ENCODE assay signal across 9 cellular contexts in the genomic region with DNA sequence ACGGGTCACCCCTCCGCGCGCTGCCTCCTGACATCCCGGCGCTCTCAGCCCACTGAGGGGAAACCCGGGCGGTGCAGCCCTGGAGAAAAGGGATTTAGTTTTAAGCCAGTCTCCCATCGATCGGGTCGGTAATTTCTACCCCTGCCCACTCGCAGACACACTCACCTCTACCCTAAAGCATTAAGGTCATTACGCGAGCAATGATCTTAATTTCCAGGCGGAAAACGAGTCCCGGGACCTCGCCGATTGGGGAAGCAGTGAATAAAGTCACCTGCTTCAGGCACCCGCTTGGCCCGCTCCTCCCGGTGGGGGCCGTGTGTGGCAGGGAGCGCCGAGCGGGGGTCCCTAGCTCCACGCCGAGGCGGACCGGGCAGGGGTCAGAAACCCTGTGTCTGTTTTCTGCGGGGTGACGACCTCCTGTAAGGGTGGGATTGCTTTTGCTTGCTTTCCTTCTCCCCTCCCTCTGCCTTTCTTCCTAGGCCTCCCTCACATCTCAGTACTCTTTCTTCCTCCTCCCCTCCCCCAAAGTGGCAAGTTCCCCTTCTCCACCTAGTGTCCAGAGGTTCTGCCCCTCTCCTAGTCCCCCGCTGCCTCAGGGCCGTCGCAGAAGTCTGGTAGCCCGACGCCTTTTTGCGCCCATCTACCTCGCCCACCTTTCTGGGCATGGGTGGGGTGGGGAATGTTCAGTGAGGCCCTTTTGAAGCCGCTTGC.
A peak's percentile ranks its signal among the peaks of the same experiment; 100 is the strongest.
DNase-seq lines count a peak whose midpoint lies in the region; ATAC-seq and TF ChIP-seq lines count a peak whose summit lies in the region.
"Had no signal": no experiment of that assay in that cellular context is flagged by ENCODE, and none has a peak within 500 bp of the region (broad histone marks: within the 10 kb centered on the region; RNA-seq: fewer than 3 reads in every experiment).

No MANE protein-coding gene starts in this region.

- WGBS in upper lobe of left lung, 2 donors, result 9 to 20% methylated on average over 35 to 40 of the region's 40 CpGs
- 14 to 17% methylated on average over 40 of the region's 40 CpGs for WGBS in lower leg skin, 2 donors

- peaks cover 3% of the 10 kb centered on the region for H3K4me1 Mint-ChIP-seq in activated CD4-positive, alpha-beta T cell treated with anti-CD3 and anti-CD28 coated beads, Interleukin-2, amount 10 ng/mL, durations not matched to agents 24 days and 14 days

- no peak for DNase-seq in activated CD4-positive, alpha-beta T cell treated with anti-CD3 and anti-CD28 coated beads, Interleukin-2, amount 10 ng/mL, durations not matched to agents 24 days and 14 days
- DNase-seq in activated CD4-positive, alpha-beta T cell treated with anti-CD3 and anti-CD28 coated beads for 4 hours, result no peak
- DNase-seq in upper lobe of left lung (peak in 1 of 2 donors; percentile 77), lower leg skin (ENCODE audit: low spot score in 2 of 2) (no peak), T-helper 1 cell (no peak)

- peak overlapping the region; percentile 51 for H3K27ac Mint-ChIP-seq in activated CD4-positive, alpha-beta T cell treated with anti-CD3 and anti-CD28 coated beads, Interleukin-2, amount 10 ng/mL, durations not matched to agents 24 days and 14 days

- H3K9ac ChIP-seq in endocrine pancreas (ENCODE audit: control insufficient read depth, insufficient read depth, low read length) (peak overlapping the region; percentile 69), mucosa of rectum (ENCODE audit: low read depth in 1 of 2, low read length in 2 of 2) (peak overlapping the region; percentile 4 to 32)

- intact Hi-C loops in activated CD4-positive, alpha-beta T cell treated with anti-CD3 and anti-CD28 coated beads, Interleukin-2, amount 10 ng/mL, durations not matched to agents 24 days and 14 days (cut with micrococcal nuclease), result loop anchor here (2.0 to 10.0 kb wide), 2 partner anchors 143 to 933 kb away; a partner anchor contains a TSS
- intact Hi-C loops in lower leg skin (cut with DNase I; ENCODE audit: low total_unique reads), result loop anchor here (5.0 kb wide), 1 partner anchor 140 kb away; a partner anchor contains a TSS

- H3K36me3 ChIP-seq in endocrine pancreas (ENCODE audit: control insufficient read depth, insufficient read depth, low read length), result no peaks in the 10 kb centered on the region
- no peaks in the 10 kb centered on the region for H3K36me3 ChIP-seq in mucosa of rectum (ENCODE audit: control insufficient read depth in 2 of 2, insufficient read depth in 2 of 2, low read length in 2 of 2)
- no peaks in the 10 kb centered on the region for H3K36me3 ChIP-seq in upper lobe of left lung

- ATAC-seq in upper lobe of left lung (ENCODE audit: low FRiP score in 2 of 2), result peak; percentile 6
- no peak for ATAC-seq in HG03097 (IDR thresholded peaks at IDR 0.05; ENCODE audit: low FRiP score, unreplicated experiment)

- H3K9me3 ChIP-seq in endocrine pancreas (ENCODE audit: control insufficient read depth, low read length) (no peaks in the 10 kb centered on the region), mucosa of rectum (ENCODE audit: control insufficient read depth in 2 of 2, low read length in 2 of 2) (no peaks in the 10 kb centered on the region), upper lobe of left lung (no peaks in the 10 kb centered on the region)

- H3K4me3 ChIP-seq in endocrine pancreas (ENCODE audit: control insufficient read depth, insufficient read depth, low read length), result peak overlapping the region; percentile 62
- peak overlapping the region; percentile 31 to 63 for H3K4me3 ChIP-seq in mucosa of rectum (ENCODE audit: low read length in 2 of 2)
- H3K4me3 ChIP-seq in upper lobe of left lung, result peak overlapping the region in 3 of 4 donors; percentile 39 to 60 (median 58)
- no peak overlapping the region for H3K4me3 ChIP-seq in lower leg skin (ENCODE audit: low read depth, poor library complexity, severe bottlenecking)

- peak overlapping the region; percentile 5 to 75 for H3K27ac ChIP-seq in mucosa of rectum (ENCODE audit: low read depth in 2 of 2, low read length in 2 of 2)
- peak overlapping the region; percentile 81 to 93 (median 89) for H3K27ac ChIP-seq in upper lobe of left lung
- H3K27ac ChIP-seq: C4-2B had no signal

- TF ChIP-seq POLR2A in upper lobe of left lung (IDR thresholded peaks at IDR 0.05), result no peak
- TF ChIP-seq POLR2A in lower leg skin (IDR thresholded peaks at IDR 0.05), result no peak

- no peak for TF ChIP-seq EP300 in upper lobe of left lung (IDR thresholded peaks at IDR 0.05)

- H3K27me3 ChIP-seq in endocrine pancreas (ENCODE audit: control insufficient read depth, insufficient read depth, low read length) (peaks cover 2% of the 10 kb centered on the region), mucosa of rectum (ENCODE audit: control insufficient read depth in 2 of 2, insufficient read depth in 2 of 2, low read length in 2 of 2) (peaks cover 48 to 80% of the 10 kb centered on the region in 2 donors), upper lobe of left lung (peaks cover 0 to 56% (median 17%) of the 10 kb centered on the region in 4 donors)

- no peaks in the 10 kb centered on the region for H3K9me3 Mint-ChIP-seq in activated CD4-positive, alpha-beta T cell treated with anti-CD3 and anti-CD28 coated beads, Interleukin-2, amount 10 ng/mL, durations not matched to agents 24 days and 14 days

- H3K4me3 Mint-ChIP-seq in activated CD4-positive, alpha-beta T cell treated with anti-CD3 and anti-CD28 coated beads, Interleukin-2, amount 10 ng/mL, durations not matched to agents 24 days and 14 days, result no peak overlapping the region

- peaks cover 59% of the 10 kb centered on the region for H3K27me3 Mint-ChIP-seq in activated CD4-positive, alpha-beta T cell treated with anti-CD3 and anti-CD28 coated beads, Interleukin-2, amount 10 ng/mL, durations not matched to agents 24 days and 14 days

- H3K4me1 ChIP-seq in endocrine pancreas (ENCODE audit: control insufficient read depth, insufficient read depth, low read length) (peaks cover 7% of the 10 kb centered on the region), mucosa of rectum (ENCODE audit: control insufficient read depth in 2 of 2, insufficient read depth in 2 of 2, low read length in 2 of 2) (peaks cover 0 to 8% of the 10 kb centered on the region in 2 donors), upper lobe of left lung (peaks cover 33 to 46% (median 37%) of the 10 kb centered on the region in 4 donors)

- TF ChIP-seq CTCF in upper lobe of left lung (IDR thresholded peaks at IDR 0.05) (peak in 1 of 6 experiments; percentile 15), lower leg skin (IDR thresholded peaks at IDR 0.05) (no peak)

- H3K36me3 Mint-ChIP-seq in activated CD4-positive, alpha-beta T cell treated with anti-CD3 and anti-CD28 coated beads, Interleukin-2, amount 10 ng/mL, durations not matched to agents 24 days and 14 days (ENCODE audit: low read depth), result peaks cover 2% of the 10 kb centered on the region
